Comparison of ENCODE assay signal across 1 cellular context in the genomic region with DNA sequence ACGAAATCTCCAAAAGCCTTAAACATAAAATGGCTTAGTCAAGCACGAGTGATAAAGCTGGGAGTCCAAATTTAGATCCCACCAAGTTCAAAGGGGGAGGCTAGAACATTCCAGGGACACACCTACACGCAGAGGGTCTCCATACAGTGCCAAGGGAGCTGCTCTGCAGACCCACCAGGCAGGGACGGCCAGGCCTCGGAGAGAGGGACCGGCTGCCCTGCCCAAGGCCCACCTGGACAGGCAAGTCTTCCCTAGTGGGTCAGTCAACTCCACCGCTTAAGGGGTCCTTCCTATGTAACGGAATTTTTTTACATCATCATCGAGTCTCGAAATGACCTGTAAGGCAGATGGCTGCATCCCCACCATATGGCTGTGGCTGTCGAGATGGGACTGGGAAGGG.
A peak's percentile ranks its signal among the peaks of the same experiment; 100 is the strongest.
TF ChIP-seq lines count a peak whose summit lies in the region.

No MANE protein-coding gene starts in this region.

TF ChIP-seq in K562, 482 proteins besides CTCF, POLR2A, EP300 and RAD21:
- no peak for TF ChIP-seq POLR2AphosphoS2 (IDR thresholded peaks at IDR 0.05; ENCODE audit: low read length)
- TF ChIP-seq PTTG1 (tag; IDR thresholded peaks at IDR 0.05; ENCODE audit: low read depth), result no peak
- TF ChIP-seq MLLT1 (IDR thresholded peaks at IDR 0.05), result 0 out of 4 replicates have a peak, but pooled peaks of 1 of the 2 experiments have one; percentile 41
- 0 out of 2 replicates have a peak, but pooled peaks have one; percentile 51 for TF ChIP-seq MBD1 (CRISPR knock-in tag; IDR thresholded peaks at IDR 0.05)
